In the genomic region with DNA sequence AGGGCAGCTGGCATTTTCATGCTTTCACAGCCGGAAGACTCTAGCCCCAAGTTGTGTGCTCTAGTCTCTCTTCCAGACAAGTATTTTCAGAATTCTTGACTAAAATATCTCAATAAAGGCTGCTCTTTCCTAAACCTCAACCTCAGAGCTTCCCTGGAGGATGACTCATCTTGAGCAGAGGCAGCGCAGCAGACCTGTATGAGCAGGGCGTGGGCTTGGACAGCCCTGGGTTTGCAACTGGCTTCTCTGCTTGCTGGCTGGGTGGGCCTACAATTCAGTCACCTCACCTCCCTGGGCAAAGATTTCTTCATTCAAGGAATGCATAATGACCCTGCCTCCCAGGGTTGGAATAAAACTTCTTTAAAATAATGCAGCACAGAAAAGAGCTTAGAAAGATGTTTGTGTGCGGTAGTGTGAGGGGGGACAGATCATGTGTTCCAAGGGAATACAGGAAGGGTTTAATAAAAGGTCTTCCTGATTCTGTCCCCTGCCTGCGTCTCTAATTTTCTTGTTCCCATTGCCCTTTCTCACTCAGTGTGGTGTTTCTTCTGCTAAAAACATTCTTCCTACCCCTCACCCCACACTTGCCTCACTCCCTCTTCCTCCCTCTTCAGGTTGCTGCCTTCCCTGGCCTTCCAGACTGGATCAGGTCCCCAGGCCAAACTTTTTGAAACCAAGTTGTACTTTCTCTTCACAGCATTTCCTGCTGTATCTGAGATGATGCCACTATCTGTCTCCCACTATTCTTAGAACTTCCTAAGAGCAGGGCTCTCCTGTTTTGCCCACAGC, we compare ENCODE assay signal across 1 cellular context.
TF ChIP-seq lines count a peak whose summit lies in the region.

No MANE protein-coding gene starts in this region.

TF ChIP-seq in HEK293, 187 proteins besides CTCF, POLR2A, EP300 and RAD21 (continued from another document):
- TF ChIP-seq ZNF449 (tag by site-specific recombination; IDR thresholded peaks at IDR 0.05): peak; percentile 64
TF ChIP-seq in HEK293: peak in this region for 1.
